7 cellular contexts compared by ENCODE assay signal in genomic region chr6:26659360-26660095, GRCh38. TPM values are rescaled to one million over a fixed set of nuclear protein-coding genes. Genes with fewer than 3 reads are reported as not detected.
DNase-seq lines count a peak whose midpoint lies in the region; ATAC-seq and TF ChIP-seq lines count a peak whose summit lies in the region.
"Not testable (repeated sequence)": the region's sequence is repeated elsewhere in the genome, so short reads cannot be mapped to it uniquely, and the experiment has no call there.

ZNF322 (minus strand) TSS chr6:26659746; CDS start chr6:26638553, 21,193 bp downstream.

- DNase-seq in NCI-H2029 (lab: John Stamatoyannopoulos, UW) (peak; percentile 91), T-helper 9 cell (peak; percentile 78), astrocyte of the hippocampus (ENCODE audit: low read depth, low spot score) (peak; percentile 98), hepatocyte (ENCODE audit: low spot score) (peak; percentile 99), renal cortical epithelial cell (ENCODE audit: low read depth) (peak; percentile 84)

- not testable (repeated sequence) for H3K36me3 ChIP-seq in hepatocyte (replicated peaks; ENCODE audit: insufficient read depth, low read depth)

- peak within 1 kb of the TSS; percentile 96 for H3K4me2 ChIP-seq in hepatocyte

- peak within 1 kb of the TSS; percentile 92 for H2AFZ ChIP-seq in hepatocyte

- not testable (repeated sequence) for TF ChIP-seq CTCF in hepatocyte (IDR thresholded peaks at IDR 0.05; ENCODE audit: poor library complexity)

- peaks cover 13% of the 10 kb centered on the region for H4K20me1 ChIP-seq in hepatocyte (ENCODE audit: insufficient read depth, poor library complexity, severe bottlenecking)

- peak within 1 kb of the TSS; percentile 86 for H3K27ac ChIP-seq in hepatocyte

- H3K9me3 ChIP-seq in hepatocyte (ENCODE audit: low read depth), result not testable (repeated sequence)

- peak; percentile 67 for TF ChIP-seq POLR2A in GM18505 (IDR thresholded peaks at IDR 0.05; ENCODE audit: borderline replicate concordance, extremely low read depth, insufficient read depth, insufficient read length)

- peak within 1 kb of the TSS; percentile 67 for H3K4me3 ChIP-seq in hepatocyte

- WGBS in hepatocyte (ENCODE audit: low lambda C conversion rate, missing lambda C conversion rate), result under 1% methylated on average over 41 of the region's 50 CpGs

- H3K4me1 ChIP-seq in hepatocyte (ENCODE audit: insufficient read depth), result not testable (repeated sequence)

- not testable (repeated sequence) for H3K9me2 ChIP-seq in hepatocyte (replicated peaks; ENCODE audit: insufficient read depth)

- peaks cover 41% of the 10 kb centered on the region for H3K79me2 ChIP-seq in hepatocyte

- H3K27me3 ChIP-seq in hepatocyte, result peaks cover 22% of the 10 kb centered on the region

- ATAC-seq in GM18505 (IDR thresholded peaks at IDR 0.05; ENCODE audit: unreplicated experiment), result peak; percentile 99
- ATAC-seq in HG02973 (IDR thresholded peaks at IDR 0.05; ENCODE audit: unreplicated experiment), result peak; percentile 96

RNA-seq across cellular contexts. Expression of gene ZNF322, which starts in this region (rescaled TPM):
- 23.6 and 26.6 TPM in 2 replicates for total RNA-seq in hepatocyte
- 13.2 and 14.3 TPM in 2 replicates for polyA plus RNA-seq in hepatocyte
- 12.9 and 22.2 TPM in 2 replicates for total RNA-seq in renal cortical epithelial cell

Comparison
In these comparisons a context has a peak if more than half of its experiments do, and no peak if none do; other contexts are left out.
1. Peak in every context shown above with its lines: DNase-seq, ATAC-seq, H3K4me3 ChIP-seq and H3K27ac ChIP-seq.